8 cellular contexts compared by ENCODE assay signal in the genomic region with DNA sequence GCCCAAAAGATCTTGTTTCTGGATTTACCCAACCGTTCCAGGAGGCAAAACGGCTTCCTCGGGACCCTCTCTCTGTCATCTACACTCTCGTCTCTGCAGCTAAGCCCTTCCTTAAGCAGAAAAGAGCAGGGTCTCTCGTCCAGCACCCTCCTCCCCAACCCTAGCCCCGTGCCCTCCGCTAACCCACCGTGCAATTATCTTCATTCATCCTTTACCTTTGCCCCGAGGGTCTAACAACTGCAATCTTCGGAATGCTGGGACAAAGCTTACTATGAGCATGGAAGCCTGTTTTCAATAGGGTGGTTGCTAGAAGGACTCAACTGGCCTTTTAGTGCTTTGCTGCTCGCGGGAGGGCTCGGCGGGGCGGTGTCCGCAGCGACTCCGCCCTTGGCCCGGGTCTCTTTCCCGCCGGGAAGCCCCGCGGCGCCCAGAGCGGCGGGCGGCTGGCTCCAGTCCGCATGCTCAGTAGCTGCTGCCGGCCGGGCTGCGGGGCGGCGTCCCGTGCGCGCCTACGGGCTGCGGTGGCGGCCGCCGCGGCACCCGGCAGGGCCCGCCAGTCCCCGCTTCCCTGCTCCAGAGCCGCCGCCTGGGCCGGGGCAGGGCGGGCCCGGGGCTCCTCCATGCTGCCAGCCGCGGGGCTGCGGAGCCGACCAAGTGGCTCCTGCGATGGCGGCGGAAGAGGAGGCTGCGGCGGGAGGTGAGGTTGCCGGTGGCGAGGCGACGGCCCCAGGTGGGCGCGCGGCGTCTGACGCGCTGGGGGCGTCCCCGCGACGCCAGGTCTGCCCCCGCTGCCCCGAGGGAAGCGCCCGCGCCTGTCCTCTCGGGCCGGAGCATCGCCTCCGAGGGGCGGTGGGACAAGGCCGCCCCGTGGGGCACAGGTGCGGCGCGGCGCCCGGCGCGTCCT. TPM values are rescaled to one million over a fixed set of nuclear protein-coding genes. Genes with fewer than 3 reads are reported as not detected.
DNase-seq lines count a peak whose midpoint lies in the region; ATAC-seq and TF ChIP-seq lines count a peak whose summit lies in the region.

TSS of gene BMAL2 (plus strand) at position 430 of the 904 bp plus-strand sequence. CDS start at position 667, 237 bp downstream.

- DNase-seq in COR-L47 (lab: John Stamatoyannopoulos, UW), result peak; percentile 36
- peak in 2 of 3 donors; percentile 48 to 62 for DNase-seq in Peyer's patch
- peak; percentile 65 for DNase-seq in activated naive CD4-positive, alpha-beta T cell treated with anti-CD3 and anti-CD28 coated beads, Interleukin-2, amount 10 ng/mL, durations not matched to agents 7 days and 5 days
- peak; percentile 76 for DNase-seq in cardiac septum (ENCODE audit: low spot score)
- DNase-seq in psoas muscle, result peak; percentile 35 to 52
- no peak for DNase-seq in middle frontal gyrus (ENCODE audit: extremely low spot score, low spot score)

- peaks cover 0 to 1% (median 0%) of the 10 kb centered on the region in 3 donors for H3K36me3 ChIP-seq in Peyer's patch
- H3K36me3 ChIP-seq in psoas muscle (ENCODE audit: insufficient read depth in 1 of 2, low read depth in 1 of 2), result no peaks in the 10 kb centered on the region

- TF ChIP-seq CTCF in Peyer's patch (IDR thresholded peaks at IDR 0.05), result no peak
- no peak for TF ChIP-seq CTCF in psoas muscle (IDR thresholded peaks at IDR 0.05)

- no peaks in the 10 kb centered on the region for H3K36me3 Mint-ChIP-seq in activated naive CD4-positive, alpha-beta T cell treated with anti-CD3 and anti-CD28 coated beads, Interleukin-2, amount 10 ng/mL, durations not matched to agents 7 days and 5 days

- H3K27ac ChIP-seq in Peyer's patch (peak within 1 kb of the TSS in 3 of 4 donors; percentile 12 to 42 (median 40)), psoas muscle (no peak within 1 kb of the TSS)

- no peaks in the 10 kb centered on the region for H3K27me3 ChIP-seq in Peyer's patch
- peaks cover 0 to 50% (median 14%) of the 10 kb centered on the region in 3 donors for H3K27me3 ChIP-seq in psoas muscle (ENCODE audit: insufficient read depth in 3 of 3, low read length in 2 of 3)

- peak; percentile 38 for ATAC-seq in GM19452 (IDR thresholded peaks at IDR 0.05; ENCODE audit: unreplicated experiment)
- peak; percentile 32 for ATAC-seq in HG03565 (IDR thresholded peaks at IDR 0.05; ENCODE audit: unreplicated experiment)
- peak; percentile 40 to 68 (median 64) for ATAC-seq in psoas muscle

- CTCF ChIA-PET in activated naive CD4-positive, alpha-beta T cell treated with anti-CD3 and anti-CD28 coated beads, Interleukin-2, amount 10 ng/mL, durations not matched to agents 7 days and 5 days (lab: Charles Lee), result interaction anchor here (1.4 to 2.0 kb wide), 3 partner anchors 26 to 52 kb away, joined by 4 to 8 read pairs (median 6); no protein-coding TSS in a partner anchor

- intact Hi-C loops in cardiac septum (cut with DNase I), result no loop called here
- intact Hi-C loops in psoas muscle (cut with DNase I), result no loop called here

- peak within 1 kb of the TSS; percentile 95 for H3K4me3 Mint-ChIP-seq in activated naive CD4-positive, alpha-beta T cell treated with anti-CD3 and anti-CD28 coated beads, Interleukin-2, amount 10 ng/mL, durations not matched to agents 7 days and 5 days

- peaks cover 23% of the 10 kb centered on the region for H3K27me3 Mint-ChIP-seq in activated naive CD4-positive, alpha-beta T cell treated with anti-CD3 and anti-CD28 coated beads, Interleukin-2, amount 10 ng/mL, durations not matched to agents 7 days and 5 days

- no peaks in the 10 kb centered on the region for H3K9me3 ChIP-seq in Peyer's patch
- no peaks in the 10 kb centered on the region for H3K9me3 ChIP-seq in psoas muscle

- peaks cover 33% of the 10 kb centered on the region for H3K4me1 Mint-ChIP-seq in activated naive CD4-positive, alpha-beta T cell treated with anti-CD3 and anti-CD28 coated beads, Interleukin-2, amount 10 ng/mL, durations not matched to agents 7 days and 5 days

- H3K27ac Mint-ChIP-seq in activated naive CD4-positive, alpha-beta T cell treated with anti-CD3 and anti-CD28 coated beads, Interleukin-2, amount 10 ng/mL, durations not matched to agents 7 days and 5 days, result peak within 1 kb of the TSS; percentile 75

- no peaks in the 10 kb centered on the region for H3K9me3 Mint-ChIP-seq in activated naive CD4-positive, alpha-beta T cell treated with anti-CD3 and anti-CD28 coated beads, Interleukin-2, amount 10 ng/mL, durations not matched to agents 7 days and 5 days

- H3K4me3 ChIP-seq in Peyer's patch (peak within 1 kb of the TSS; percentile 47 to 89 (median 79)), psoas muscle (peak within 1 kb of the TSS; percentile 73)

- peaks cover 0 to 5% (median 0%) of the 10 kb centered on the region in 4 donors for H3K4me1 ChIP-seq in Peyer's patch
- H3K4me1 ChIP-seq in psoas muscle, result peaks cover 4% of the 10 kb centered on the region

- WGBS in psoas muscle, 3 donors, result 1% methylated on average over 40 to 91 of the region's 92 CpGs

- no peak for TF ChIP-seq POLR2A in Peyer's patch (IDR thresholded peaks at IDR 0.05)

RNA-seq across cellular contexts. Expression of gene BMAL2, which starts in this region (rescaled TPM):
- 10 to 100 TPM in 1 of 4 donors, 1 to 10 TPM in 3; 3.5 to 14.0 (median 4.6) TPM for total RNA-seq in Peyer's patch
- 8.9 TPM for total RNA-seq in cardiac septum
- total RNA-seq in psoas muscle, result under 1 TPM; 0.13 to 0.79 (median 0.31) TPM
- polyA plus RNA-seq in psoas muscle, result under 1 TPM; 0.04 to 0.31 (median 0.08) TPM

Comparison
In these comparisons a context has a peak if more than half of its experiments do, and no peak if none do; other contexts are left out.
1. Peak in DNase-seq, ATAC-seq and H3K4me3 ChIP-seq in psoas muscle; RNA of the gene not detected or under 1 TPM.